In the genomic region with DNA sequence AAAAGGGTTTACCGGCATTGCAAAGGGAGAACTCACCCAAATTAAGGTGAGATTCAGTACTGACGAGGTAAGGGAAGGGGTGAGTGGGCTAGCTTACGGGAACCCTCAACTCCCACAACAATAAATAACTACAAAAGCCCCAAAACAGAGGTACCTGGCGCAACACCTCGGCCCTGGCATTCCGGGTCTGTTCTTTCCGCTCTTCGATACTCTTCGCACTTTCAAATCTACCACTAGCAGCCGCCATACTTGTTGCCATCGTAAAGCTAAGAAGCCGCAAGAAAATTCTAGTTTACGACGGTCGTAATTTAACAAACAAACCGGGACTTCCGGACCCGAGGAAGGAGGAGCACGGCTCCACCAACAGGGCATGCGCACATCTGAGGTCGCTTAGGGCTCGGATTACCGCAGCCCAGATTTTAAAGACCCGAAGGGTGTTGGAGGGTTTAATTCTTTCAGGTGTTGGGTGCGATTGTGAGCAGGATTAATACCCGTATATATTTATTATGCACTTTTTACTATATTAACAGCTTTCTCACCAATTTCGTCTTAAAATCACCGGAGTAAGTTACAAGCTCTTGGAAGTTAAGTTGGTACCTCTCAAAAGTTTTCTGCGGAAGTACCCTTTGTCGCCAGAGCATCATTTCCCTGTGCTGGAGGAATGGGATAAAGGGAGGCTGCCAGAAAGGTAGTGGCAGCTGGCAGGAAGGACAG, we compare ENCODE assay signal across 8 cellular contexts. TPM values are rescaled to one million over a fixed set of nuclear protein-coding genes. Genes with fewer than 3 reads are reported as not detected.
A peak's percentile ranks its signal among the peaks of the same experiment; 100 is the strongest.
DNase-seq lines count a peak whose midpoint lies in the region; ATAC-seq and TF ChIP-seq lines count a peak whose summit lies in the region.

TSS of gene CWF19L2 (minus strand) at position 268 of the 714 bp plus-strand sequence. CDS start at position 259, 9 bp downstream.

- H3K4me3 Mint-ChIP-seq in GM23338: peak within 1 kb of the TSS; percentile 88
- peak within 1 kb of the TSS; percentile 87 to 97 (median 93) for H3K4me3 Mint-ChIP-seq in naive thymus-derived CD8-positive, alpha-beta T cell

- H3K27ac ChIP-seq in DOHH2 (ENCODE audit: low read depth, low read length) (peak within 1 kb of the TSS; percentile 45), GM23338 (ENCODE audit: low read depth) (peak within 1 kb of the TSS; percentile 15; the same call in 1 of the 2 replicates)

- H4K20me1 ChIP-seq in DOHH2 (ENCODE audit: control insufficient read depth, insufficient read depth, low read depth, low read length): no peaks in the 10 kb centered on the region
- no peaks in the 10 kb centered on the region for H4K20me1 ChIP-seq in GM23338 (replicated peaks; ENCODE audit: insufficient read depth)

- peaks cover 3% of the 10 kb centered on the region for H3K27me3 Mint-ChIP-seq in GM23338 (ENCODE audit: insufficient read depth, low read depth, poor library complexity)
- H3K27me3 Mint-ChIP-seq in naive thymus-derived CD8-positive, alpha-beta T cell: peaks cover 0 to 11% (median 0%) of the 10 kb centered on the region in 5 donors

- peaks cover 20% of the 10 kb centered on the region for H3K36me3 ChIP-seq in DOHH2 (ENCODE audit: control insufficient read depth, low read length)
- 0 out of 2 replicates have a peak, but pooled peaks cover 5% of the 10 kb centered on the region for H3K36me3 ChIP-seq in GM23338 (ENCODE audit: insufficient read depth)

- no peaks in the 10 kb centered on the region for H3K9me3 ChIP-seq in DOHH2 (ENCODE audit: control insufficient read depth, insufficient read depth, low read length)

- POLR2A ChIA-PET in naive thymus-derived CD8-positive, alpha-beta T cell (lab: Charles Lee): interaction anchor here (0.5 to 2.0 kb wide), 6 partner anchors 9 to 1444 kb away, joined by 3 to 7 read pairs (median 4); partner anchors contain the start of genes ALKBH8, CUL5 and KBTBD3

- H3K4me3 ChIP-seq in DOHH2 (ENCODE audit: low read length) (peak within 1 kb of the TSS; percentile 85), GM23338 (peak within 1 kb of the TSS; percentile 64), fibroblast of mammary gland (ENCODE audit: control insufficient read depth, low read depth, low read length) (peak within 1 kb of the TSS; percentile 95)

- peak; percentile 99 for DNase-seq in GM23338 (ENCODE audit: low spot score)
- DNase-seq in LHCN-M2 (ENCODE audit: low read depth): peak; percentile 93
- DNase-seq in RPMI8226: peak; percentile 98
- peak; percentile 70 to 76 for DNase-seq in activated T-helper 1 cell treated with anti-CD3 and anti-CD28 coated beads, Interleukin-2, amount 50 U/mL, for 16 hours (ENCODE audit: low read depth in 1 of 2, low spot score in 1 of 2)
- DNase-seq in fibroblast of mammary gland (ENCODE audit: low read depth): peak; percentile 95
- peak; percentile 70 to 95 (median 88) for DNase-seq in naive thymus-derived CD8-positive, alpha-beta T cell
- DNase-seq in stimulated activated naive CD4-positive, alpha-beta T cell (lab: John Stamatoyannopoulos, UW): peak; percentile 68 to 92 (median 89)

- H3K9me3 Mint-ChIP-seq in GM23338: no peaks in the 10 kb centered on the region
- H3K9me3 Mint-ChIP-seq in naive thymus-derived CD8-positive, alpha-beta T cell: peaks cover 0 to 4% (median 0%) of the 10 kb centered on the region in 9 donors

- H3K27me3 ChIP-seq in DOHH2 (ENCODE audit: control insufficient read depth, low read length) (no peaks in the 10 kb centered on the region), GM23338 (ENCODE audit: insufficient read depth) (no peaks in the 10 kb centered on the region)

- peaks cover 3% of the 10 kb centered on the region; the same call in 2 of the 3 replicates for H3K4me1 Mint-ChIP-seq in GM23338
- H3K4me1 Mint-ChIP-seq in naive thymus-derived CD8-positive, alpha-beta T cell: peaks cover 15 to 36% (median 30%) of the 10 kb centered on the region in 4 donors

- peaks cover 15% of the 10 kb centered on the region for H3K4me1 ChIP-seq in DOHH2 (ENCODE audit: control insufficient read depth, low read length)
- peaks cover 5% of the 10 kb centered on the region; the same call in 1 of the 2 replicates for H3K4me1 ChIP-seq in GM23338 (ENCODE audit: insufficient read depth)

- H3F3A ChIP-seq in DOHH2 (ENCODE audit: control insufficient read depth, insufficient read depth) (no peaks in the 10 kb centered on the region), GM23338 (replicated peaks; ENCODE audit: low read depth) (no peaks in the 10 kb centered on the region)

- H3K4me2 ChIP-seq in DOHH2 (ENCODE audit: low read length) (peak within 1 kb of the TSS; percentile 68), GM23338 (peak within 1 kb of the TSS; percentile 96)

- H3K9me2 ChIP-seq in DOHH2 (replicated peaks; ENCODE audit: control insufficient read depth, low read length): no peaks in the 10 kb centered on the region
- no peaks in the 10 kb centered on the region for H3K9me2 ChIP-seq in GM23338 (ENCODE audit: insufficient read depth)

- peaks cover 26% of the 10 kb centered on the region for H3K79me2 ChIP-seq in DOHH2 (ENCODE audit: control insufficient read depth, low read length)
- H3K79me2 ChIP-seq in GM23338 (replicated peaks; ENCODE audit: insufficient read depth): peaks cover 21% of the 10 kb centered on the region

- TF ChIP-seq CTCF in DOHH2 (IDR thresholded peaks at IDR 0.05; ENCODE audit: low read depth, low read length, poor library complexity, severe bottlenecking) (no peak), GM23338 (conservative IDR thresholded peaks at IDR 0.05; ENCODE audit: low read depth in 2 of 2) (no peak), fibroblast of mammary gland (conservative IDR thresholded peaks at IDR 0.05; ENCODE audit: control insufficient read depth, insufficient read depth, low read depth, low read length) (no peak)

- H3K27ac Mint-ChIP-seq in GM23338: peak within 1 kb of the TSS; percentile 97
- peak within 1 kb of the TSS; percentile 91 to 97 (median 96) for H3K27ac Mint-ChIP-seq in naive thymus-derived CD8-positive, alpha-beta T cell

- peak; percentile 99 for ATAC-seq in GM23338
- peak; percentile 92 to 97 for ATAC-seq in naive thymus-derived CD8-positive, alpha-beta T cell

- peak within 1 kb of the TSS; percentile 25; the same call in 1 of the 2 replicates for H2AFZ ChIP-seq in GM23338

- 0 out of 3 replicates have a peak, but pooled peaks cover 5% of the 10 kb centered on the region for H3K36me3 Mint-ChIP-seq in GM23338 (ENCODE audit: low read depth)
- H3K36me3 Mint-ChIP-seq in naive thymus-derived CD8-positive, alpha-beta T cell: peaks cover 0 to 25% (median 2%) of the 10 kb centered on the region in 3 donors

RNA-seq across cellular contexts. Expression of gene CWF19L2, which starts in this region (rescaled TPM):
- total RNA-seq in GM23338 (2014; rRNA removed; shearing (Covaris generic)): 20.7 and 27.2 TPM in 2 replicates
- polyA plus RNA-seq in GM23338 (2016; fragmentation: Nextera tagmentation; extraction: Ambion mirVana): 18.5 and 20.3 TPM in 2 replicates
- 8.9 and 9.4 TPM in 2 replicates for total RNA-seq in LHCN-M2 (2014; rRNA removed)
- 3.0 TPM for polyA plus RNA-seq in LHCN-M2 (2012)
- 10 to 100 TPM; 34.1 to 35.7 TPM for total RNA-seq in naive thymus-derived CD8-positive, alpha-beta T cell
- 1 to 10 TPM; 6.2 to 8.7 (median 6.7) TPM for polyA plus RNA-seq in naive thymus-derived CD8-positive, alpha-beta T cell

Comparison
In these comparisons a context has a peak if more than half of its experiments do, and no peak if none do; other contexts are left out.
1. Peak in every context shown above with its lines: DNase-seq, ATAC-seq, H3K4me3 ChIP-seq and H3K27ac ChIP-seq.